22 cellular contexts compared by ENCODE assay signal in genomic region chr9:87630846-87631245, GRCh38.
"Had no signal": no experiment of that assay in that cellular context is flagged by ENCODE, and none has a peak within 500 bp of the region (broad histone marks: within the 10 kb centered on the region; RNA-seq: fewer than 3 reads in every experiment).

No MANE protein-coding gene starts in this region.

- H3K36me3 ChIP-seq: heart left ventricle had no signal

- H3K4me1 ChIP-seq: foreskin keratinocyte had no signal

- H3K9me3 ChIP-seq: esophagus muscularis mucosa, gastroesophageal sphincter, heart left ventricle, lower lobe of right lung, mucosa of descending colon had no signal

- H3K4me1 Mint-ChIP-seq: immature natural killer cell had no signal

- DNase-seq: dermis blood vessel endothelial cell; dorsolateral prefrontal cortex; effector CD4-positive, alpha-beta T cell; effector memory CD4-positive, alpha-beta T cell; foreskin keratinocyte; heart left ventricle; hypothalamus; immature natural killer cell; islet precursor cell; kidney; kidney glomerular epithelial cell; left colon; left ventricle myocardium superior; lower lobe of right lung; mesenchymal stem cell; mucosa of descending colon had no signal

- H3K36me3 Mint-ChIP-seq: immature natural killer cell had no signal

- H3K4me3 Mint-ChIP-seq: immature natural killer cell, mesothelial cell of epicardium had no signal

- H3K27ac Mint-ChIP-seq: immature natural killer cell, mesothelial cell of epicardium had no signal

- H3K27ac ChIP-seq: coronary artery, dorsolateral prefrontal cortex, esophagus muscularis mucosa, foreskin keratinocyte, gastroesophageal sphincter, heart left ventricle, hepatocyte, lower lobe of right lung had no signal

- H3K27me3 ChIP-seq: dorsolateral prefrontal cortex, esophagus muscularis mucosa, gastroesophageal sphincter, heart left ventricle, hepatocyte had no signal

- H3K4me3 ChIP-seq: coronary artery, dorsolateral prefrontal cortex, esophagus muscularis mucosa, gastroesophageal sphincter, heart left ventricle, hepatocyte, lower lobe of right lung, mucosa of descending colon had no signal

- ATAC-seq: foreskin keratinocyte, gastroesophageal sphincter, heart left ventricle, left colon, left lobe of liver, left ventricle myocardium superior, mucosa of descending colon had no signal

- H3K9me3 Mint-ChIP-seq: immature natural killer cell had no signal
